In the genomic region with DNA sequence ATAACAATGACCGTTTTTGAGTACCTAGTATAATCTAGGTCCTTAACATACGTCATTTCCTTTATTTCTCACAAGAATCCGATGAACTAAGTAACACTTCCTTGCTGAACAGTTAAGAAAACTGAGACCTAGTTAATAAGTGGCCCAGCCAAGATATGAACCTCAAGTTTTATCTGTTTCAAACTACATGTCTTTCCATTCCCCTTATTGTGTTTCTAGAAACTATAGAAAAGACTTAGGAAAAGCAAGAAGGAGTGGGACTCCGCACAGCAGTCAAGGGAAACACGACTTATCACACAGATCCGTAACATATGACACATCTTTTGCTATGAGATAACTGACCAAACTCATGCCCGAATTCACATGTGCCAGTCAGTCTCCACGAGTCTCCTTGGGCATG, we compare ENCODE assay signal across 20 cellular contexts.
"Had no signal": no experiment of that assay in that cellular context is flagged by ENCODE, and none has a peak within 500 bp of the region (broad histone marks: within the 10 kb centered on the region; RNA-seq: fewer than 3 reads in every experiment).

No MANE protein-coding gene starts in this region.

- H3K36me3 ChIP-seq: sigmoid colon, tibial nerve, uterus had no signal

- H3K27ac Mint-ChIP-seq: activated CD4-positive, alpha-beta memory T cell treated with anti-CD3 and anti-CD28 coated beads, Interleukin-2, amount 10 ng/mL, durations not matched to agents 7 days and 5 days; activated CD4-positive, alpha-beta T cell treated with anti-CD3 and anti-CD28 coated beads, Interleukin-2, amount 10 ng/mL, durations not matched to agents 24 days and 14 days; activated naive CD4-positive, alpha-beta T cell treated with anti-CD3 and anti-CD28 coated beads, Interleukin-2, amount 10 ng/mL, durations not matched to agents 7 days and 5 days; dendritic cell treated with granulocyte-macrophage colony-stimulating factor and Interleukin-4, amounts not matched to agents 40 ng/mL and 50 ng/mL, for 4 days; stimulated activated naive CD8-positive, alpha-beta T cell treated with anti-CD3 and anti-CD28 coated beads, Interleukin-15, Interleukin-2, amounts not matched to agents 100 ng/mL and 50 ng/mL, for 24 hours had no signal

- H3K36me3 Mint-ChIP-seq: activated naive CD4-positive, alpha-beta T cell treated with anti-CD3 and anti-CD28 coated beads, Interleukin-2, amount 10 ng/mL, durations not matched to agents 7 days and 5 days had no signal

- H3K27me3 ChIP-seq: sigmoid colon, tibial nerve, uterus had no signal

- H3K9me3 ChIP-seq: sigmoid colon, tibial nerve, uterus had no signal

- H3K4me3 ChIP-seq: lung, sigmoid colon, tibial nerve, uterus had no signal

- H3K27me3 Mint-ChIP-seq: activated CD4-positive, alpha-beta memory T cell treated with anti-CD3 and anti-CD28 coated beads, Interleukin-2, amount 10 ng/mL, durations not matched to agents 7 days and 5 days; activated CD4-positive, alpha-beta T cell treated with anti-CD3 and anti-CD28 coated beads, Interleukin-2, amount 10 ng/mL, durations not matched to agents 24 days and 14 days; activated naive CD4-positive, alpha-beta T cell treated with anti-CD3 and anti-CD28 coated beads, Interleukin-2, amount 10 ng/mL, durations not matched to agents 7 days and 5 days; dendritic cell treated with granulocyte-macrophage colony-stimulating factor and Interleukin-4, amounts not matched to agents 40 ng/mL and 50 ng/mL, for 4 days; stimulated activated naive CD8-positive, alpha-beta T cell treated with anti-CD3 and anti-CD28 coated beads, Interleukin-15, Interleukin-2, amounts not matched to agents 100 ng/mL and 50 ng/mL, for 24 hours had no signal

- H3K4me1 ChIP-seq: parathyroid adenoma, uterus had no signal

- ATAC-seq: activated CD4-positive, CD25-positive, alpha-beta regulatory T cell treated with anti-CD3 and anti-CD28 coated beads, Interleukin-2, amount 50 U/mL, for 24 hours; left lobe of liver; SK-N-SH treated with all-trans-retinoic acid at 6 μM for 48 hours had no signal

- H3K27ac ChIP-seq: parathyroid adenoma, VCaP had no signal

- H2AFZ ChIP-seq: parathyroid adenoma had no signal

- H3K4me3 Mint-ChIP-seq: activated CD4-positive, alpha-beta memory T cell treated with anti-CD3 and anti-CD28 coated beads, Interleukin-2, amount 10 ng/mL, durations not matched to agents 7 days and 5 days; activated CD4-positive, alpha-beta T cell treated with anti-CD3 and anti-CD28 coated beads, Interleukin-2, amount 10 ng/mL, durations not matched to agents 24 days and 14 days; activated naive CD4-positive, alpha-beta T cell treated with anti-CD3 and anti-CD28 coated beads, Interleukin-2, amount 10 ng/mL, durations not matched to agents 7 days and 5 days; dendritic cell treated with granulocyte-macrophage colony-stimulating factor and Interleukin-4, amounts not matched to agents 40 ng/mL and 50 ng/mL, for 4 days; stimulated activated naive CD8-positive, alpha-beta T cell treated with anti-CD3 and anti-CD28 coated beads, Interleukin-15, Interleukin-2, amounts not matched to agents 100 ng/mL and 50 ng/mL, for 24 hours had no signal

- H3K4me1 Mint-ChIP-seq: activated CD4-positive, alpha-beta memory T cell treated with anti-CD3 and anti-CD28 coated beads, Interleukin-2, amount 10 ng/mL, durations not matched to agents 7 days and 5 days; activated CD4-positive, alpha-beta T cell treated with anti-CD3 and anti-CD28 coated beads, Interleukin-2, amount 10 ng/mL, durations not matched to agents 24 days and 14 days; activated naive CD4-positive, alpha-beta T cell treated with anti-CD3 and anti-CD28 coated beads, Interleukin-2, amount 10 ng/mL, durations not matched to agents 7 days and 5 days had no signal

- H3K79me2 ChIP-seq: parathyroid adenoma had no signal

- DNase-seq: activated CD4-positive, alpha-beta memory T cell treated with anti-CD3 and anti-CD28 coated beads, Interleukin-2, amount 10 ng/mL, durations not matched to agents 7 days and 5 days; activated CD4-positive, alpha-beta T cell treated with anti-CD3 and anti-CD28 coated beads, Interleukin-2, amount 10 ng/mL, durations not matched to agents 24 days and 14 days; activated effector memory CD4-positive, alpha-beta T cell treated with anti-CD3 and anti-CD28 coated beads, Interleukin-2, amount 50 U/mL, for 16 hours; activated naive CD4-positive, alpha-beta T cell treated with anti-CD3 and anti-CD28 coated beads, Interleukin-2, amount 10 ng/mL, durations not matched to agents 7 days and 5 days; effector CD8-positive, alpha-beta T cell; foreskin melanocyte; glutamatergic neuron; nucleus accumbens; sigmoid colon; stimulated activated CD4-positive, alpha-beta T cell treated with anti-CD3 and anti-CD28 coated beads, Interleukin-1b, Interleukin-23, amount 100 ng/mL, for 48 hours; uterus had no signal

- H3K9ac ChIP-seq: parathyroid adenoma had no signal
